In the genomic region with DNA sequence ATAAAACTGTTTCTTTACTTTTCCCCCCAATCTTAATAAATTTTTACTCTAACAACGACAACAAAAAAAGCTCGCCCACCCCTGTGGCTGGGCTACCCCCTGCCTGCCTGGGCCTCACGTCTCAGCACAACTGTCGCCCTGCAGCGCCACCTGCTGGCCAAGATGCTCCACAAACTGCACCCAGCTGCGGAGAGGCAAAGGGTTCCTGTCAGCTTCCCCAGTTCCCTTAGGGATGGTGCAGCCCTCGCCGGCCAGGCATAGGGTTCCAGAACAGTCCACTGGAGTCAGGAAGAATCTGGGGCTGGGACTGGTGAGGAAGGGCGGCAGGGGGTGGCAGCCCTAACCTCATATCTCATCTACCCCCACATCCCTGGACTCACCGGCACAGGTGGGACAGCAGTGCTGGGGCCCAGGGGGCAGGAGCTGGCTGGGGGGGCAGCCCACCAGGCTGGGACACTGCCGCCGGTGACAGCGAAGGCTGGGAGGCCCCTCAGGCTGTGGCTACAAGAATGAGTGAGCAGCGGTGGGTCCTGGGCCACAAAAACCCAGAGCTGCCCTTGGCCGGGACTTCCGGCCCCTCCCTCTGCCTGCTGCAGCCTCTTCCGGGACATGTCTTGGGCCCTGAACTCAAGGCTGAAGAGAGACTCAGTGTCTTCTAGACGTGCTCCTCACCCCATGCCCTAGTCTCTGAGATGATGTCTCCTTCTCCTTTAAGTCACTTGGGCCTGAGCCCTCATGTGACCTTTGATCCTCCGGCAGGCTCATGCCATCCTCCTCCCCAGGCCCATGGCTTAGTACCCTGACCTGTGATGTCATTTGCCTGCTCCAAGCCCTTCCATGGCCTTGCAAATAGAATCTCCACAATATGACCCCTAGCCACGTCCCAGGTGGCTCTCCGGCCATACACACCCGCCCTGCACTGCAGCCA, we compare ENCODE assay signal across 1 cellular context.
TF ChIP-seq lines count a peak whose summit lies in the region.

No MANE protein-coding gene starts in this region.

TF ChIP-seq in HepG2, 621 proteins besides CTCF, POLR2A, EP300 and RAD21 (continued from another document and continues in another):
- TF ChIP-seq, protein P1, sequence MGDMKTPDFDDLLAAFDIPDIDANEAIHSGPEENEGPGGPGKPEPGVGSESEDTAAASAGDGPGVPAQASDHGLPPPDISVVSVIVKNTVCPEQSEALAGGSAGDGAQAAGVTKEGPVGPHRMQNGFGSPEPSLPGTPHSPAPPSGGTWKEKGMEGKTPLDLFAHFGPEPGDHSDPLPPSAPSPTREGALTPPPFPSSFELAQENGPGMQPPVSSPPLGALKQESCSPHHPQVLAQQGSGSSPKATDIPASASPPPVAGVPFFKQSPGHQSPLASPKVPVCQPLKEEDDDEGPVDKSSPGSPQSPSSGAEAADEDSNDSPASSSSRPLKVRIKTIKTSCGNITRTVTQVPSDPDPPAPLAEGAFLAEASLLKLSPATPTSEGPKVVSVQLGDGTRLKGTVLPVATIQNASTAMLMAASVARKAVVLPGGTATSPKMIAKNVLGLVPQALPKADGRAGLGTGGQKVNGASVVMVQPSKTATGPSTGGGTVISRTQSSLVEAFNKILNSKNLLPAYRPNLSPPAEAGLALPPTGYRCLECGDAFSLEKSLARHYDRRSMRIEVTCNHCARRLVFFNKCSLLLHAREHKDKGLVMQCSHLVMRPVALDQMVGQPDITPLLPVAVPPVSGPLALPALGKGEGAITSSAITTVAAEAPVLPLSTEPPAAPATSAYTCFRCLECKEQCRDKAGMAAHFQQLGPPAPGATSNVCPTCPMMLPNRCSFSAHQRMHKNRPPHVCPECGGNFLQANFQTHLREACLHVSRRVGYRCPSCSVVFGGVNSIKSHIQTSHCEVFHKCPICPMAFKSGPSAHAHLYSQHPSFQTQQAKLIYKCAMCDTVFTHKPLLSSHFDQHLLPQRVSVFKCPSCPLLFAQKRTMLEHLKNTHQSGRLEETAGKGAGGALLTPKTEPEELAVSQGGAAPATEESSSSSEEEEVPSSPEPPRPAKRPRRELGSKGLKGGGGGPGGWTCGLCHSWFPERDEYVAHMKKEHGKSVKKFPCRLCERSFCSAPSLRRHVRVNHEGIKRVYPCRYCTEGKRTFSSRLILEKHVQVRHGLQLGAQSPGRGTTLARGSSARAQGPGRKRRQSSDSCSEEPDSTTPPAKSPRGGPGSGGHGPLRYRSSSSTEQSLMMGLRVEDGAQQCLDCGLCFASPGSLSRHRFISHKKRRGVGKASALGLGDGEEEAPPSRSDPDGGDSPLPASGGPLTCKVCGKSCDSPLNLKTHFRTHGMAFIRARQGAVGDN (CRISPR knock-in tag; IDR thresholded peaks at IDR 0.05) = peak; percentile 79
- TF ChIP-seq, protein P2, sequence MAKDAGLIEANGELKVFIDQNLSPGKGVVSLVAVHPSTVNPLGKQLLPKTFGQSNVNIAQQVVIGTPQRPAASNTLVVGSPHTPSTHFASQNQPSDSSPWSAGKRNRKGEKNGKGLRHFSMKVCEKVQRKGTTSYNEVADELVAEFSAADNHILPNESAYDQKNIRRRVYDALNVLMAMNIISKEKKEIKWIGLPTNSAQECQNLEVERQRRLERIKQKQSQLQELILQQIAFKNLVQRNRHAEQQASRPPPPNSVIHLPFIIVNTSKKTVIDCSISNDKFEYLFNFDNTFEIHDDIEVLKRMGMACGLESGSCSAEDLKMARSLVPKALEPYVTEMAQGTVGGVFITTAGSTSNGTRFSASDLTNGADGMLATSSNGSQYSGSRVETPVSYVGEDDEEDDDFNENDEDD (CRISPR knock-in tag; IDR thresholded peaks at IDR 0.05; ENCODE audit: borderline replicate concordance) = 0 out of 2 replicates have a peak, but pooled peaks have one; percentile 6
- TF ChIP-seq SRY (CRISPR knock-in tag; IDR thresholded peaks at IDR 0.05) (no peak), FOSL2 (CRISPR knock-in tag; IDR thresholded peaks at IDR 0.05) (peak; percentile 37; the same call in 1 of the 2 replicates), ZFP82 (CRISPR knock-in tag; IDR thresholded peaks at IDR 0.05; ENCODE audit: borderline replicate concordance) (no peak), NR1H2 (CRISPR knock-in tag; IDR thresholded peaks at IDR 0.05; ENCODE audit: borderline replicate concordance, low read depth) (no peak), AGO2 (optimal IDR thresholded peaks at IDR 0.05; ENCODE audit: low read depth, low read length) (no peak), ZNF331 (CRISPR knock-in tag; IDR thresholded peaks at IDR 0.05) (0 out of 2 replicates have a peak, but pooled peaks have one; percentile 25), NCOA1 (CRISPR knock-in tag; IDR thresholded peaks at IDR 0.05) (peak; percentile 54; the same call in 1 of the 2 replicates), ZSCAN20 (CRISPR knock-in tag; IDR thresholded peaks at IDR 0.05; ENCODE audit: borderline replicate concordance) (no peak), SMARCE1 (IDR thresholded peaks at IDR 0.05; ENCODE audit: borderline replicate concordance) (no peak), PHF8 (CRISPR knock-in tag; IDR thresholded peaks at IDR 0.05) (peak; percentile 66), ZNF367 (CRISPR knock-in tag; IDR thresholded peaks at IDR 0.05; ENCODE audit: borderline replicate concordance) (no peak), PRPF4 (IDR thresholded peaks at IDR 0.05; ENCODE audit: low read depth, low read length, poor library complexity, severe bottlenecking) (no peak), TBX2 (CRISPR knock-in tag; IDR thresholded peaks at IDR 0.05; ENCODE audit: borderline replicate concordance) (peak; percentile 70), ZNF768 (CRISPR knock-in tag; IDR thresholded peaks at IDR 0.05) (peak; percentile 9; the same call in 1 of the 2 replicates), RFX1 (IDR thresholded peaks at IDR 0.05) (no peak), ZNF296 (CRISPR knock-in tag; conservative IDR thresholded peaks at IDR 0.05) (no peak)
- TF ChIP-seq, protein P3, sequence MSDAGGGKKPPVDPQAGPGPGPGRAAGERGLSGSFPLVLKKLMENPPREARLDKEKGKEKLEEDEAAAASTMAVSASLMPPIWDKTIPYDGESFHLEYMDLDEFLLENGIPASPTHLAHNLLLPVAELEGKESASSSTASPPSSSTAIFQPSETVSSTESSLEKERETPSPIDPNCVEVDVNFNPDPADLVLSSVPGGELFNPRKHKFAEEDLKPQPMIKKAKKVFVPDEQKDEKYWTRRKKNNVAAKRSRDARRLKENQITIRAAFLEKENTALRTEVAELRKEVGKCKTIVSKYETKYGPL (CRISPR knock-in tag; IDR thresholded peaks at IDR 0.05) = no peak
- TF ChIP-seq, protein P4, sequence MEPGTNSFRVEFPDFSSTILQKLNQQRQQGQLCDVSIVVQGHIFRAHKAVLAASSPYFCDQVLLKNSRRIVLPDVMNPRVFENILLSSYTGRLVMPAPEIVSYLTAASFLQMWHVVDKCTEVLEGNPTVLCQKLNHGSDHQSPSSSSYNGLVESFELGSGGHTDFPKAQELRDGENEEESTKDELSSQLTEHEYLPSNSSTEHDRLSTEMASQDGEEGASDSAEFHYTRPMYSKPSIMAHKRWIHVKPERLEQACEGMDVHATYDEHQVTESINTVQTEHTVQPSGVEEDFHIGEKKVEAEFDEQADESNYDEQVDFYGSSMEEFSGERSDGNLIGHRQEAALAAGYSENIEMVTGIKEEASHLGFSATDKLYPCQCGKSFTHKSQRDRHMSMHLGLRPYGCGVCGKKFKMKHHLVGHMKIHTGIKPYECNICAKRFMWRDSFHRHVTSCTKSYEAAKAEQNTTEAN (CRISPR knock-in tag; conservative IDR thresholded peaks at IDR 0.05) = no peak
- TF ChIP-seq, protein P5, sequence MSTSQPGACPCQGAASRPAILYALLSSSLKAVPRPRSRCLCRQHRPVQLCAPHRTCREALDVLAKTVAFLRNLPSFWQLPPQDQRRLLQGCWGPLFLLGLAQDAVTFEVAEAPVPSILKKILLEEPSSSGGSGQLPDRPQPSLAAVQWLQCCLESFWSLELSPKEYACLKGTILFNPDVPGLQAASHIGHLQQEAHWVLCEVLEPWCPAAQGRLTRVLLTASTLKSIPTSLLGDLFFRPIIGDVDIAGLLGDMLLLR (CRISPR knock-in tag; IDR thresholded peaks at IDR 0.05) = no peak
- TF ChIP-seq, protein P6, sequence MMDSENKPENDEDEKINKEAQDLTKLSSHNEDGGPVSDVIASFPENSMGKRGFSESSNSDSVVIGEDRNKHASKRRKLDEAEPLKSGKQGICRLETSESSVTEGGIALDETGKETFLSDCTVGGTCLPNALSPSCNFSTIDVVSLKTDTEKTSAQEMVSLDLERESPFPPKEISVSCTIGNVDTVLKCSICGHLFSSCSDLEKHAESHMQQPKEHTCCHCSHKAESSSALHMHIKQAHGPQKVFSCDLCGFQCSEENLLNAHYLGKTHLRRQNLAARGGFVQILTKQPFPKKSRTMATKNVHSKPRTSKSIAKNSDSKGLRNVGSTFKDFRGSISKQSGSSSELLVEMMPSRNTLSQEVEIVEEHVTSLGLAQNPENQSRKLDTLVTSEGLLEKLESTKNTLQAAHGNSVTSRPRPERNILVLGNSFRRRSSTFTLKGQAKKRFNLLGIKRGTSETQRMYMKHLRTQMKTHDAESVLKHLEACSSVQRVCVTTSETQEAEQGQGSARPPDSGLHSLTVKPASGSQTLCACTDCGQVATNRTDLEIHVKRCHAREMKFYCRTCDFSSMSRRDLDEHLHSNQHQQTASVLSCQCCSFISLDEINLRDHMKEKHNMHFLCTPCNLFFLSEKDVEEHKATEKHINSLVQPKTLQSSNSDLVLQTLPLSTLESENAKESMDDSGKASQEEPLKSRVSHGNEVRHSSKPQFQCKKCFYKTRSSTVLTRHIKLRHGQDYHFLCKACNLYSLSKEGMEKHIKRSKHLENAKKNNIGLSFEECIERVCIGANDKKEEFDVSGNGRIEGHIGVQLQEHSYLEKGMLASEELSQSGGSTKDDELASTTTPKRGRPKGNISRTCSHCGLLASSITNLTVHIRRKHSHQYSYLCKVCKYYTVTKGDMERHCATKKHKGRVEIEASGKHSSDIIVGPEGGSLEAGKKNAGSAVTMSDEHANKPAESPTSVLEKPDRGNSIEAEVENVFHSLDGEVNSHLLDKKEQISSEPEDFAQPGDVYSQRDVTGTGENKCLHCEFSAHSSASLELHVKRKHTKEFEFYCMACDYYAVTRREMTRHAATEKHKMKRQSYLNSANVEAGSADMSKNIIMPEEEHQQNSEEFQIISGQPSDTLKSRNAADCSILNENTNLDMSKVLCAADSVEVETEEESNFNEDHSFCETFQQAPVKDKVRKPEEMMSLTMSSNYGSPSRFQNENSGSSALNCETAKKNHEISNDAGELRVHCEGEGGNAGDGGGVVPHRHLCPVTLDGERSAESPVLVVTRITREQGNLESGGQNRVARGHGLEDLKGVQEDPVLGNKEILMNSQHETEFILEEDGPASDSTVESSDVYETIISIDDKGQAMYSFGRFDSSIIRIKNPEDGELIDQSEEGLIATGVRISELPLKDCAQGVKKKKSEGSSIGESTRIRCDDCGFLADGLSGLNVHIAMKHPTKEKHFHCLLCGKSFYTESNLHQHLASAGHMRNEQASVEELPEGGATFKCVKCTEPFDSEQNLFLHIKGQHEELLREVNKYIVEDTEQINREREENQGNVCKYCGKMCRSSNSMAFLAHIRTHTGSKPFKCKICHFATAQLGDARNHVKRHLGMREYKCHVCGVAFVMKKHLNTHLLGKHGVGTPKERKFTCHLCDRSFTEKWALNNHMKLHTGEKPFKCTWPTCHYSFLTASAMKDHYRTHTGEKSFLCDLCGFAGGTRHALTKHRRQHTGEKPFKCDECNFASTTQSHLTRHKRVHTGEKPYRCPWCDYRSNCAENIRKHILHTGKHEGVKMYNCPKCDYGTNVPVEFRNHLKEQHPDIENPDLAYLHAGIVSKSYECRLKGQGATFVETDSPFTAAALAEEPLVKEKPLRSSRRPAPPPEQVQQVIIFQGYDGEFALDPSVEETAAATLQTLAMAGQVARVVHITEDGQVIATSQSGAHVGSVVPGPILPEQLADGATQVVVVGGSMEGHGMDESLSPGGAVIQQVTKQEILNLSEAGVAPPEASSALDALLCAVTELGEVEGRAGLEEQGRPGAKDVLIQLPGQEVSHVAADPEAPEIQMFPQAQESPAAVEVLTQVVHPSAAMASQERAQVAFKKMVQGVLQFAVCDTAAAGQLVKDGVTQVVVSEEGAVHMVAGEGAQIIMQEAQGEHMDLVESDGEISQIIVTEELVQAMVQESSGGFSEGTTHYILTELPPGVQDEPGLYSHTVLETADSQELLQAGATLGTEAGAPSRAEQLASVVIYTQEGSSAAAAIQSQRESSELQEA (CRISPR knock-in tag; IDR thresholded peaks at IDR 0.05; ENCODE audit: not compliant biosample characterization) = peak; percentile 32
- TF ChIP-seq, protein P7, sequence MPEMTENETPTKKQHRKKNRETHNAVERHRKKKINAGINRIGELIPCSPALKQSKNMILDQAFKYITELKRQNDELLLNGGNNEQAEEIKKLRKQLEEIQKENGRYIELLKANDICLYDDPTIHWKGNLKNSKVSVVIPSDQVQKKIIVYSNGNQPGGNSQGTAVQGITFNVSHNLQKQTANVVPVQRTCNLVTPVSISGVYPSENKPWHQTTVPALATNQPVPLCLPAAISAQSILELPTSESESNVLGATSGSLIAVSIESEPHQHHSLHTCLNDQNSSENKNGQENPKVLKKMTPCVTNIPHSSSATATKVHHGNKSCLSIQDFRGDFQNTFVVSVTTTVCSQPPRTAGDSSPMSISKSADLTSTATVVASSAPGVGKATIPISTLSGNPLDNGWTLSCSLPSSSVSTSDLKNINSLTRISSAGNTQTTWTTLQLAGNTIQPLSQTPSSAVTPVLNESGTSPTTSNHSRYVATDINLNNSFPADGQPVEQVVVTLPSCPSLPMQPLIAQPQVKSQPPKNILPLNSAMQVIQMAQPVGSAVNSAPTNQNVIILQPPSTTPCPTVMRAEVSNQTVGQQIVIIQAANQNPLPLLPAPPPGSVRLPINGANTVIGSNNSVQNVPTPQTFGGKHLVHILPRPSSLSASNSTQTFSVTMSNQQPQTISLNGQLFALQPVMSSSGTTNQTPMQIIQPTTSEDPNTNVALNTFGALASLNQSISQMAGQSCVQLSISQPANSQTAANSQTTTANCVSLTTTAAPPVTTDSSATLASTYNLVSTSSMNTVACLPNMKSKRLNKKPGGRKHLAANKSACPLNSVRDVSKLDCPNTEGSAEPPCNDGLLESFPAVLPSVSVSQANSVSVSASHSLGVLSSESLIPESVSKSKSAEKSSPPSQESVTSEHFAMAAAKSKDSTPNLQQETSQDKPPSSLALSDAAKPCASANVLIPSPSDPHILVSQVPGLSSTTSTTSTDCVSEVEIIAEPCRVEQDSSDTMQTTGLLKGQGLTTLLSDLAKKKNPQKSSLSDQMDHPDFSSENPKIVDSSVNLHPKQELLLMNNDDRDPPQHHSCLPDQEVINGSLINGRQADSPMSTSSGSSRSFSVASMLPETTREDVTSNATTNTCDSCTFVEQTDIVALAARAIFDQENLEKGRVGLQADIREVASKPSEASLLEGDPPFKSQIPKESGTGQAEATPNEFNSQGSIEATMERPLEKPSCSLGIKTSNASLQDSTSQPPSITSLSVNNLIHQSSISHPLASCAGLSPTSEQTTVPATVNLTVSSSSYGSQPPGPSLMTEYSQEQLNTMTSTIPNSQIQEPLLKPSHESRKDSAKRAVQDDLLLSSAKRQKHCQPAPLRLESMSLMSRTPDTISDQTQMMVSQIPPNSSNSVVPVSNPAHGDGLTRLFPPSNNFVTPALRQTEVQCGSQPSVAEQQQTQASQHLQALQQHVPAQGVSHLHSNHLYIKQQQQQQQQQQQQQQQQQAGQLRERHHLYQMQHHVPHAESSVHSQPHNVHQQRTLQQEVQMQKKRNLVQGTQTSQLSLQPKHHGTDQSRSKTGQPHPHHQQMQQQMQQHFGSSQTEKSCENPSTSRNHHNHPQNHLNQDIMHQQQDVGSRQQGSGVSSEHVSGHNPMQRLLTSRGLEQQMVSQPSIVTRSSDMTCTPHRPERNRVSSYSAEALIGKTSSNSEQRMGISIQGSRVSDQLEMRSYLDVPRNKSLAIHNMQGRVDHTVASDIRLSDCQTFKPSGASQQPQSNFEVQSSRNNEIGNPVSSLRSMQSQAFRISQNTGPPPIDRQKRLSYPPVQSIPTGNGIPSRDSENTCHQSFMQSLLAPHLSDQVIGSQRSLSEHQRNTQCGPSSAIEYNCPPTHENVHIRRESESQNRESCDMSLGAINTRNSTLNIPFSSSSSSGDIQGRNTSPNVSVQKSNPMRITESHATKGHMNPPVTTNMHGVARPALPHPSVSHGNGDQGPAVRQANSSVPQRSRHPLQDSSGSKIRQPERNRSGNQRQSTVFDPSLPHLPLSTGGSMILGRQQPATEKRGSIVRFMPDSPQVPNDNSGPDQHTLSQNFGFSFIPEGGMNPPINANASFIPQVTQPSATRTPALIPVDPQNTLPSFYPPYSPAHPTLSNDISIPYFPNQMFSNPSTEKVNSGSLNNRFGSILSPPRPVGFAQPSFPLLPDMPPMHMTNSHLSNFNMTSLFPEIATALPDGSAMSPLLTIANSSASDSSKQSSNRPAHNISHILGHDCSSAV (CRISPR knock-in tag; IDR thresholded peaks at IDR 0.05; ENCODE audit: borderline replicate concordance) = no peak
